Comparison of ENCODE assay signal across 26 cellular contexts in the genomic region with DNA sequence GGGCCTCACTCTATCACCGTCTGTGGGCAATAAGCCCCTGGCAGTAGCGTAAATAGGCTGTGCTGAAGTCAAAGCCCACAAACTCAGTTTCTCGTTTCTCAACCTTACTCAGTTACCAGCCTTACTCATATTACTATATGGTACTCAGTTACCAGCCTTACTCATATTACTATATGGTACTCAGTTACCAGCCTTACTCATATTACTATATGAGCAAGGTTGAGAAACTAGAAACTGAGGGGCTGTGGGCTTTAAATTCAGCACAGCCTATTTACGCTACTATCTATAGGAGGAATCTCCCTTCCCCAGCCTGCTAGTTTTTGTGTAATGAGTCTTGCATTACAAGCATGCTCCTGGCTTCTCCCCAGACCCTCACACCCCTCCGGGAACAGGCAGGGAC. TPM values are rescaled to one million over a fixed set of nuclear protein-coding genes. Genes with fewer than 3 reads are reported as not detected.
"Had no signal": no experiment of that assay in that cellular context is flagged by ENCODE, and none has a peak within 500 bp of the region (broad histone marks: within the 10 kb centered on the region; RNA-seq: fewer than 3 reads in every experiment).

No MANE protein-coding gene starts in this region.

- H3K27ac Mint-ChIP-seq: activated CD4-positive, alpha-beta T cell treated with anti-CD3 and anti-CD28 coated beads, Interleukin-2, amount 10 ng/mL, durations not matched to agents 24 days and 14 days; activated CD8-positive, alpha-beta memory T cell treated with anti-CD3 and anti-CD28 coated beads, Interleukin-2, amount 10 ng/mL, durations not matched to agents 7 days and 5 days; activated CD8-positive, alpha-beta T cell treated with anti-CD3 and anti-CD28 coated beads, Interleukin-2, amount 10 ng/mL, durations not matched to agents 7 days and 5 days; natural killer cell; neural progenitor cell; T-helper 2 cell treated with Interferon-gamma antibody and Interleukin-4, amounts not matched to agents 5 μg/mL and 100 μg/mL, for 36 hours had no signal

- H3K27me3 Mint-ChIP-seq: activated CD4-positive, alpha-beta T cell treated with anti-CD3 and anti-CD28 coated beads, Interleukin-2, amount 10 ng/mL, durations not matched to agents 24 days and 14 days had no signal

- H3K4me3 Mint-ChIP-seq: activated CD4-positive, alpha-beta T cell treated with anti-CD3 and anti-CD28 coated beads, Interleukin-2, amount 10 ng/mL, durations not matched to agents 24 days and 14 days; activated CD8-positive, alpha-beta memory T cell treated with anti-CD3 and anti-CD28 coated beads, Interleukin-2, amount 10 ng/mL, durations not matched to agents 7 days and 5 days; activated CD8-positive, alpha-beta T cell treated with anti-CD3 and anti-CD28 coated beads, Interleukin-2, amount 10 ng/mL, durations not matched to agents 7 days and 5 days; central memory CD8-positive, alpha-beta T cell; natural killer cell; neural progenitor cell; T-helper 2 cell treated with Interferon-gamma antibody and Interleukin-4, amounts not matched to agents 5 μg/mL and 100 μg/mL, for 36 hours had no signal

- H3K36me3 Mint-ChIP-seq: natural killer cell had no signal

- DNase-seq: activated CD4-positive, alpha-beta T cell treated with anti-CD3 and anti-CD28 coated beads, Interleukin-2, amount 10 ng/mL, durations not matched to agents 24 days and 14 days; activated CD4-positive, CD25-positive, alpha-beta regulatory T cell; activated CD8-positive, alpha-beta memory T cell treated with anti-CD3 and anti-CD28 coated beads, Interleukin-2, amount 10 ng/mL, durations not matched to agents 7 days and 5 days; activated CD8-positive, alpha-beta T cell treated with anti-CD3 and anti-CD28 coated beads, Interleukin-2, amount 10 ng/mL, durations not matched to agents 7 days and 5 days; activated naive CD4-positive, alpha-beta T cell; amygdala; dermis blood vessel endothelial cell; effector CD4-positive, alpha-beta T cell; foreskin melanocyte; left lung; lower lobe of right lung; mesendoderm; natural killer cell; occipital lobe; stimulated activated CD4-positive, alpha-beta T cell treated with anti-CD3 and anti-CD28 coated beads, Interleukin-1b, Interleukin-23, amount 100 ng/mL, for 48 hours; stimulated activated CD4-positive, alpha-beta T cell treated with anti-CD3 and anti-CD28 coated beads, Interleukin-4, amount 100 ng/mL, for 4 hours; stimulated activated naive CD4-positive, alpha-beta T cell; trophoblast cell had no signal

- H3K4me3 ChIP-seq: breast epithelium, esophagus muscularis mucosa, left lung, lower lobe of right lung, neural progenitor cell, right atrium auricular region, smooth muscle cell, suprapubic skin had no signal

- ATAC-seq: activated CD8-positive, alpha-beta memory T cell treated with anti-CD3 and anti-CD28 coated beads, Interleukin-2, amount 10 ng/mL, durations not matched to agents 7 days and 5 days; activated CD8-positive, alpha-beta T cell treated with anti-CD3 and anti-CD28 coated beads, Interleukin-2, amount 10 ng/mL, durations not matched to agents 7 days and 5 days; left lung; lower lobe of right lung; natural killer cell had no signal

- H3K4me1 ChIP-seq: breast epithelium, left lung, lower lobe of right lung, neural progenitor cell had no signal

- H3K27ac ChIP-seq: breast epithelium, esophagus muscularis mucosa, left lung, lower lobe of right lung, neural progenitor cell, right atrium auricular region, suprapubic skin had no signal

- H3K9ac ChIP-seq: neural progenitor cell had no signal

- H3K36me3 ChIP-seq: breast epithelium, esophagus muscularis mucosa, left lung, lower lobe of right lung, neural progenitor cell, right atrium auricular region, suprapubic skin had no signal

- H3K27me3 ChIP-seq: breast epithelium, esophagus muscularis mucosa, left lung, neural progenitor cell, right atrium auricular region, suprapubic skin had no signal

- H3K4me1 Mint-ChIP-seq: activated CD4-positive, alpha-beta T cell treated with anti-CD3 and anti-CD28 coated beads, Interleukin-2, amount 10 ng/mL, durations not matched to agents 24 days and 14 days; activated CD8-positive, alpha-beta memory T cell treated with anti-CD3 and anti-CD28 coated beads, Interleukin-2, amount 10 ng/mL, durations not matched to agents 7 days and 5 days; central memory CD8-positive, alpha-beta T cell; natural killer cell; neural progenitor cell had no signal

RNA-seq across cellular contexts. Expression of a gene that starts 35.4 kb away (rescaled TPM):
- total RNA-seq: activated CD8-positive, alpha-beta T cell treated with anti-CD3 and anti-CD28 coated beads, Interleukin-2, amount 10 ng/mL, durations not matched to agents 7 days and 5 days had no signal
